In genomic region chr6:2909051-2909606, GRCh38 we compare ENCODE assay signal across 8 cellular contexts. TPM values are rescaled to one million over a fixed set of nuclear protein-coding genes. Genes with fewer than 3 reads are reported as not detected.
DNase-seq lines count a peak whose midpoint lies in the region; ATAC-seq, FAIRE-seq and TF ChIP-seq lines count a peak whose summit lies in the region.
"Not testable (repeated sequence)": the region's sequence is repeated elsewhere in the genome, so short reads cannot be mapped to it uniquely, and the experiment has no call there.
"Had no signal": no experiment of that assay in that cellular context is flagged by ENCODE, and none has a peak within 500 bp of the region (broad histone marks: within the 10 kb centered on the region; RNA-seq: fewer than 3 reads in every experiment).

No MANE protein-coding gene starts in this region.

- H3K27me3 Mint-ChIP-seq in H9 (ENCODE audit: low read depth); activated CD4-positive, alpha-beta T cell treated with anti-CD3 and anti-CD28 coated beads for 36 hours; naive thymus-derived CD4-positive, alpha-beta T cell: not testable (repeated sequence)

- not testable (repeated sequence) for H3K9ac ChIP-seq in H9 (ENCODE audit: extremely low read depth, insufficient read length, low read length); H1 (replicated peaks in 1 of 4; ENCODE audit: extremely low read depth in 1 of 4, low read depth in 3 of 4, low read length in 3 of 4); HepG2 (ENCODE audit: insufficient read depth, low read depth, low read length)

- FAIRE-seq in H1 (lab: Jason Lieb, UNC); HepG2 (lab: Jason Lieb, UNC): not testable (repeated sequence)

- H3K27me3 ChIP-seq in H9 (ENCODE audit: insufficient read depth, low read length); H1 (replicated peaks in 1 of 4; ENCODE audit: control insufficient read depth in 3 of 4, extremely low read depth in 1 of 4, insufficient read depth in 3 of 4, low read length in 3 of 4); naive thymus-derived CD4-positive, alpha-beta T cell (ENCODE audit: control insufficient read depth in 2 of 2, insufficient read depth in 2 of 2, low read length in 2 of 2): not testable (repeated sequence)
- H3K27me3 ChIP-seq in HepG2 (ENCODE audit: control insufficient read depth in 1 of 2, insufficient read depth in 2 of 2, low read length in 2 of 2): peaks cover 0 to 21% of the 10 kb centered on the region in 2 experiments; a peak in 3 of 5 replicates

- CTCF ChIA-PET in activated CD4-positive, alpha-beta T cell treated with anti-CD3 and anti-CD28 coated beads for 36 hours (lab: Charles Lee): interaction anchor here (0.8 to 3.2 kb wide), 3 partner anchors 22 to 63 kb away, joined by 4 to 33 read pairs (median 19); no protein-coding TSS in a partner anchor
- CTCF ChIA-PET in H1 (lab: Charles Lee; ENCODE audit: partially characterized antibody): interaction anchor here (0.9 to 1.4 kb wide), 4 partner anchors 11 to 63 kb away, joined by 3 to 6 read pairs (median 3); no protein-coding TSS in a partner anchor
- CTCF ChIA-PET in HepG2 (lab: Yijun Ruan, JAX; ENCODE audit: low intra/inter-chr PET ratio, low total read pairs): not testable (repeated sequence)
- CTCF ChIA-PET in naive thymus-derived CD4-positive, alpha-beta T cell (lab: Charles Lee): interaction anchor here (0.8 kb wide), 1 partner anchor 62 kb away, joined by 3 read pairs; no protein-coding TSS in a partner anchor

- in situ Hi-C loops in HepG2 (cut with HindIII; ENCODE audit: extremely low pct_ligation_motif_present, low pct_unique_long_range_greater_than_20kb): not testable (repeated sequence)

- intact Hi-C loops in activated CD4-positive, alpha-beta T cell treated with anti-CD3 and anti-CD28 coated beads for 36 hours (cut with DNase I, micrococcal nuclease); HepG2 (cut with micrococcal nuclease; ENCODE audit: unreplicated experiment); naive thymus-derived CD4-positive, alpha-beta T cell (cut with micrococcal nuclease): not testable (repeated sequence)

- H2BK20ac ChIP-seq in H9 (ENCODE audit: low read depth, low read length, poor library complexity, severe bottlenecking): not testable (repeated sequence)
- H2BK20ac ChIP-seq in H1 (ENCODE audit: low read length): 0 out of 2 replicates have a peak overlapping the region, but pooled peaks have one; percentile 34

- not testable (repeated sequence) for H4K5ac ChIP-seq in H9 (ENCODE audit: insufficient read length, low read depth, low read length); H1 (ENCODE audit: insufficient read length, low read depth, low read length)

- H3K79me2 ChIP-seq in H9 (ENCODE audit: insufficient read depth, low read length); H1 (ENCODE audit: control insufficient read depth in 1 of 2, insufficient read depth in 2 of 2, low read length in 2 of 2); HepG2 (ENCODE audit: insufficient read depth, low read length): not testable (repeated sequence)

- DNase-seq in H9; activated CD4-positive, alpha-beta T cell treated with anti-CD3 and anti-CD28 coated beads for 36 hours; H1 (ENCODE audit: low read depth in 1 of 2, low spot score in 2 of 2); HepG2 (ENCODE audit: low spot score); naive thymus-derived CD4-positive, alpha-beta T cell: not testable (repeated sequence)
- DNase-seq in NCI-H82 (lab: John Stamatoyannopoulos, UW): peak; percentile 41
- DNase-seq in stimulated activated effector memory CD8-positive, alpha-beta T cell treated with anti-CD3 and anti-CD28 coated beads, Interleukin-12 subunit alpha, Interleukin-12 subunit beta, amount 100 ng/mL, for 72 hours (ENCODE audit: low spot score in 2 of 2): peak in 1 of 2 donors; percentile 41

- H3K9me3 ChIP-seq in H9 (ENCODE audit: control insufficient read depth, low read depth, low read length); H1 (ENCODE audit: insufficient read depth in 2 of 2, low read depth in 1 of 2, low read length in 1 of 2); HepG2 (ENCODE audit: low read length); naive thymus-derived CD4-positive, alpha-beta T cell (ENCODE audit: control insufficient read depth in 2 of 3, low read length in 3 of 3): not testable (repeated sequence)

- not testable (repeated sequence) for H3K9me3 Mint-ChIP-seq in H9; activated CD4-positive, alpha-beta T cell treated with anti-CD3 and anti-CD28 coated beads for 36 hours (ENCODE audit: low read depth); naive thymus-derived CD4-positive, alpha-beta T cell; stimulated activated effector memory CD8-positive, alpha-beta T cell treated with anti-CD3 and anti-CD28 coated beads, Interleukin-12 subunit alpha, Interleukin-12 subunit beta, amount 100 ng/mL, for 72 hours

- WGBS in H9 (ENCODE audit: extremely low coverage, insufficient read length, low lambda C conversion rate): no CpG with 5 or more reads among the region's 16 CpGs
- 55% methylated on average over 16 of the region's 16 CpGs; no CpG with 5 or more reads in 1 of the 2 experiments for WGBS in H1 (ENCODE audit: extremely low coverage in 1 of 2, insufficient coverage in 1 of 2, insufficient read length in 1 of 2, insufficient replicate concordance in 2 of 2, low coverage in 1 of 2, low lambda C conversion rate in 2 of 2, missing lambda C conversion rate in 1 of 2), 2 experiments
- WGBS in HepG2 (ENCODE audit: low lambda C conversion rate): 30% methylated on average over 16 of the region's 16 CpGs

- not testable (repeated sequence) for H3K23ac ChIP-seq in H9 (ENCODE audit: insufficient read length, low read depth, low read length); H1 (ENCODE audit: insufficient read length)

- not testable (repeated sequence) for BruUV-seq in HepG2 (replicated peaks; lab: Mats Ljungman, UMichigan)

- H3K23me2 ChIP-seq in H9 (ENCODE audit: insufficient read length, low read depth, low read length, poor library complexity, severe bottlenecking); H1 (ENCODE audit: low read depth, low read length): not testable (repeated sequence)

- H3K4me1 ChIP-seq in H9 (ENCODE audit: insufficient read depth, low read length); naive thymus-derived CD4-positive, alpha-beta T cell (ENCODE audit: control insufficient read depth in 2 of 2, insufficient read depth in 2 of 2, low read length in 2 of 2): not testable (repeated sequence)
- peaks cover 0 to 18% (median 12%) of the 10 kb centered on the region in 4 experiments; a peak in 5 of 7 replicates for H3K4me1 ChIP-seq in H1 (replicated peaks in 1 of 4; ENCODE audit: control insufficient read depth in 3 of 4, insufficient read depth in 4 of 4, low read length in 3 of 4)
- H3K4me1 ChIP-seq in HepG2 (ENCODE audit: insufficient read depth, low read length): peaks cover 43% of the 10 kb centered on the region

- H3K4ac ChIP-seq in H9 (ENCODE audit: low read depth, low read length); H1 (replicated peaks; ENCODE audit: insufficient read length, low read depth, low read length): not testable (repeated sequence)

- TF ChIP-seq POLR2A in H1 (IDR thresholded peaks at IDR 0.05; ENCODE audit: control extremely low read depth in 1 of 2, low read depth in 2 of 2, low read length in 2 of 2); HepG2 (IDR thresholded peaks at IDR 0.05; ENCODE audit: insufficient read depth in 1 of 2, low read depth in 2 of 2, low read length in 2 of 2): not testable (repeated sequence)

- TF ChIP-seq EP300 in H1 (IDR thresholded peaks at IDR 0.05; ENCODE audit: borderline replicate concordance in 1 of 2, low read depth in 2 of 2, low read length in 2 of 2); HepG2 (IDR thresholded peaks at IDR 0.05; ENCODE audit: low read depth in 2 of 2, low read length in 2 of 2); HepG2 (CRISPR knock-in tag; IDR thresholded peaks at IDR 0.05; ENCODE audit: borderline replicate concordance): not testable (repeated sequence)

- not testable (repeated sequence) for H3K56ac ChIP-seq in H9 (ENCODE audit: insufficient read length, low read depth, low read length); H1 (replicated peaks; ENCODE audit: insufficient read length, low read depth, low read length)

- H3K14ac ChIP-seq in H9 (ENCODE audit: insufficient read depth, low read length); H1 (ENCODE audit: insufficient read length): not testable (repeated sequence)

- not testable (repeated sequence) for H3K4me3 ChIP-seq in H1 (ENCODE audit: extremely low read depth in 1 of 4, insufficient read depth in 2 of 4, low read depth in 3 of 4, low read length in 4 of 4); HepG2 (replicated peaks in 1 of 3; ENCODE audit: insufficient read depth in 1 of 3, low read depth in 2 of 3, low read length in 3 of 3); naive thymus-derived CD4-positive, alpha-beta T cell (ENCODE audit: low read length)

- peak overlapping the region in 1 of 2 experiments; percentile 5; a peak in 1 of 5 replicates for H3K4me3 Mint-ChIP-seq in H9
- H3K4me3 Mint-ChIP-seq in activated CD4-positive, alpha-beta T cell treated with anti-CD3 and anti-CD28 coated beads for 36 hours; naive thymus-derived CD4-positive, alpha-beta T cell; stimulated activated effector memory CD8-positive, alpha-beta T cell treated with anti-CD3 and anti-CD28 coated beads, Interleukin-12 subunit alpha, Interleukin-12 subunit beta, amount 100 ng/mL, for 72 hours: not testable (repeated sequence)

- H2AFZ ChIP-seq in H9 (ENCODE audit: low read length); H1 (ENCODE audit: low read length); HepG2 (ENCODE audit: low read length): not testable (repeated sequence)

- H3K27ac Mint-ChIP-seq in H9: peak overlapping the region; percentile 77 to 95 (median 91); a peak in 5 of 7 replicates
- peak overlapping the region; percentile 70 for H3K27ac Mint-ChIP-seq in activated CD4-positive, alpha-beta T cell treated with anti-CD3 and anti-CD28 coated beads for 36 hours
- H3K27ac Mint-ChIP-seq in naive thymus-derived CD4-positive, alpha-beta T cell: peak overlapping the region in 7 of 9 donors; percentile 12 to 84 (median 56)
- H3K27ac Mint-ChIP-seq in stimulated activated effector memory CD8-positive, alpha-beta T cell treated with anti-CD3 and anti-CD28 coated beads, Interleukin-12 subunit alpha, Interleukin-12 subunit beta, amount 100 ng/mL, for 72 hours: peak overlapping the region; percentile 11

- H3K36me3 ChIP-seq in H1 (ENCODE audit: control insufficient read depth in 2 of 4, insufficient read depth in 4 of 4, low read length in 3 of 4); HepG2 (replicated peaks in 1 of 2; ENCODE audit: control insufficient read depth in 1 of 2, insufficient read depth in 2 of 2, low read length in 2 of 2); naive thymus-derived CD4-positive, alpha-beta T cell (ENCODE audit: control insufficient read depth in 2 of 3, insufficient read depth in 3 of 3, low read length in 3 of 3): not testable (repeated sequence)

- not testable (repeated sequence) for ATAC-seq in activated CD4-positive, alpha-beta T cell treated with anti-CD3 and anti-CD28 coated beads for 36 hours; HepG2; naive thymus-derived CD4-positive, alpha-beta T cell; stimulated activated effector memory CD8-positive, alpha-beta T cell treated with anti-CD3 and anti-CD28 coated beads, Interleukin-12 subunit alpha, Interleukin-12 subunit beta, amount 100 ng/mL, for 72 hours

- H2BK15ac ChIP-seq in H9 (ENCODE audit: low read depth, low read length); H1 (ENCODE audit: low read length): not testable (repeated sequence)

- not testable (repeated sequence) for H3K4me2 ChIP-seq in H9 (ENCODE audit: insufficient read depth, insufficient read length, low read length); HepG2 (ENCODE audit: low read depth, low read length)
- H3K4me2 ChIP-seq in H1 (ENCODE audit: insufficient read depth in 1 of 2, low read depth in 2 of 2, low read length in 2 of 2): peak overlapping the region in 1 of 2 experiments; percentile 21; a peak in 2 of 4 replicates

- not testable (repeated sequence) for H3K18ac ChIP-seq in H9 (ENCODE audit: insufficient read length, low read depth, low read length); H1 (ENCODE audit: extremely low read depth, low read length)

- H3T11ph ChIP-seq in H9 (ENCODE audit: low read length): not testable (repeated sequence)

- not testable (repeated sequence) for H3K79me1 ChIP-seq in H9 (ENCODE audit: insufficient read depth, low read depth, low read length, poor library complexity, severe bottlenecking); H1 (ENCODE audit: low read depth, low read length)

- H2BK5ac ChIP-seq in H9 (ENCODE audit: insufficient read length, low read length); H1 (ENCODE audit: low read depth, low read length): not testable (repeated sequence)

- not testable (repeated sequence) for H4K20me1 ChIP-seq in H9 (ENCODE audit: control insufficient read depth, insufficient read depth, insufficient read length); H1 (replicated peaks in 1 of 2; ENCODE audit: control insufficient read depth in 1 of 2, insufficient read depth in 2 of 2, low read length in 2 of 2); HepG2 (ENCODE audit: insufficient read depth, low read length)

- not testable (repeated sequence) for TF ChIP-seq CTCF in H9 (conservative IDR thresholded peaks at IDR 0.05); H1 (IDR thresholded peaks at IDR 0.05; ENCODE audit: control extremely low read depth in 1 of 3, insufficient read depth in 1 of 3, low read depth in 1 of 3, low read length in 3 of 3); HepG2 (CRISPR knock-in tag; IDR thresholded peaks at IDR 0.05)

- POLR2A ChIA-PET in activated CD4-positive, alpha-beta T cell treated with anti-CD3 and anti-CD28 coated beads for 36 hours (lab: Charles Lee); H1 (lab: Charles Lee; ENCODE audit: partially characterized antibody); HepG2 (lab: Yijun Ruan, JAX): not testable (repeated sequence)
- POLR2A ChIA-PET in naive thymus-derived CD4-positive, alpha-beta T cell (lab: Charles Lee): interaction anchor here (0.7 to 1.4 kb wide), 4 partner anchors 9 to 1124 kb away, joined by 3 to 4 read pairs (median 3); no protein-coding TSS in a partner anchor

- peak overlapping the region; percentile 6 for H3K27ac ChIP-seq in H9 (ENCODE audit: insufficient read length, low read depth, low read length)
- not testable (repeated sequence) for H3K27ac ChIP-seq in H1 (ENCODE audit: low read depth, low read length); HepG2 (ENCODE audit: extremely low read length, insufficient read depth, low read length); naive thymus-derived CD4-positive, alpha-beta T cell (ENCODE audit: low read depth, low read length)

- not testable (repeated sequence) for H2BK120ac ChIP-seq in H9 (ENCODE audit: low read depth, low read length, poor library complexity, severe bottlenecking); H1 (replicated peaks; ENCODE audit: low read depth, low read length)

- not testable (repeated sequence) for H4K8ac ChIP-seq in H9 (replicated peaks; ENCODE audit: insufficient read length, low read depth, low read length); H1 (ENCODE audit: extremely low read depth, insufficient read depth, low read length)

- H2BK12ac ChIP-seq in H9 (ENCODE audit: insufficient read length, low read depth, low read length); H1 (ENCODE audit: low read depth, low read length): not testable (repeated sequence)

- H3K4me1 Mint-ChIP-seq in H9: peaks cover 55 to 68% of the 10 kb centered on the region in 2 experiments
- peaks cover 45% of the 10 kb centered on the region for H3K4me1 Mint-ChIP-seq in activated CD4-positive, alpha-beta T cell treated with anti-CD3 and anti-CD28 coated beads for 36 hours
- peaks cover 26 to 63% (median 46%) of the 10 kb centered on the region in 7 donors for H3K4me1 Mint-ChIP-seq in naive thymus-derived CD4-positive, alpha-beta T cell
- H3K4me1 Mint-ChIP-seq in stimulated activated effector memory CD8-positive, alpha-beta T cell treated with anti-CD3 and anti-CD28 coated beads, Interleukin-12 subunit alpha, Interleukin-12 subunit beta, amount 100 ng/mL, for 72 hours: peaks cover 20% of the 10 kb centered on the region

- not testable (repeated sequence) for H2AK5ac ChIP-seq in H9 (ENCODE audit: insufficient read length, low read length); H1 (ENCODE audit: low read depth, low read length)

- not testable (repeated sequence) for H4K91ac ChIP-seq in H9 (ENCODE audit: insufficient read length, low read depth, low read length); H1 (replicated peaks; ENCODE audit: insufficient read length, low read length)

- H3K36me3 Mint-ChIP-seq in H9 (ENCODE audit: insufficient read depth in 1 of 3, low read depth in 3 of 3): peaks cover 2 to 13% (median 6%) of the 10 kb centered on the region in 3 experiments
- not testable (repeated sequence) for H3K36me3 Mint-ChIP-seq in activated CD4-positive, alpha-beta T cell treated with anti-CD3 and anti-CD28 coated beads for 36 hours (ENCODE audit: low read depth); naive thymus-derived CD4-positive, alpha-beta T cell; stimulated activated effector memory CD8-positive, alpha-beta T cell treated with anti-CD3 and anti-CD28 coated beads, Interleukin-12 subunit alpha, Interleukin-12 subunit beta, amount 100 ng/mL, for 72 hours

- TF ChIP-seq RAD21 in H1 (IDR thresholded peaks at IDR 0.05 in 1 of 2, conservative IDR thresholded peaks at IDR 0.05 in 1 of 2; ENCODE audit: low read depth in 2 of 2, low read length in 2 of 2); HepG2 (CRISPR knock-in tag; IDR thresholded peaks at IDR 0.05): not testable (repeated sequence)

RNA-seq across cellular contexts. Expression of gene SERPINB9, which starts 6.0 kb away (rescaled TPM):
- total RNA-seq in H9 (2021) (382 and 390 TPM in 2 replicates), HepG2 (2016; rRNA removed; fragmentation: Illumina TruSeq; extraction: Trizol) (7.2 and 9.8 TPM in 2 replicates)
- 100 to 1,000 TPM in 1 of 2 experiments, 10 to 100 TPM in 1; 90.0 to 109 TPM for total RNA-seq in activated CD4-positive, alpha-beta T cell treated with anti-CD3 and anti-CD28 coated beads for 36 hours
- 63.5 and 66.8 TPM in 2 replicates for total RNA-seq in H1 (2021; fragmentation: NEBNext Ultra II Directional; extraction: Animal tissue kit (Norgen Biotek cat#: 25700))
- polyA plus RNA-seq in H1 (2011; rRNA removed) (53.5 and 93.8 TPM in 2 replicates), HepG2 (2011; rRNA removed) (32.5 and 36.7 TPM in 2 replicates)
- polyA plus RNA-seq in H1 (2011; cell fraction: cytosol; rRNA removed): 58.9 TPM
- 23.5 TPM for polyA plus RNA-seq in H1 (2011; cell fraction: nucleus; rRNA removed)
- polyA plus RNA-seq in H1 (2012, experiment 1 of 2): 56.9 to 68.1 TPM (median 58.4 TPM) in 4 replicates
- 26.8 TPM for polyA plus RNA-seq in H1 (2012, experiment 2 of 2)
- 31.2 TPM for polyA plus RNA-seq in H1 (2013, experiment 1 of 2)
- polyA plus RNA-seq in H1 (2013, experiment 2 of 2): 29.8 TPM
- polyA minus RNA-seq in H1 (2011; rRNA and poly(A)+ RNA removed): 100 and 149 TPM in 2 replicates
- polyA minus RNA-seq in H1 (2011; cell fraction: cytosol; rRNA and poly(A)+ RNA removed): 53.1 TPM
- polyA minus RNA-seq in H1 (2011; cell fraction: nucleus; rRNA and poly(A)+ RNA removed): 25.0 TPM
- 0.61 and 0.71 TPM in 2 replicates for total RNA-seq in HepG2 (2016; cell fraction: cytosol; rRNA removed; fragmentation: Illumina TruSeq; extraction: Trizol; ENCODE audit: low read depth)
- 7.0 and 8.5 TPM in 2 replicates for total RNA-seq in HepG2 (2016; cell fraction: insoluble cytoplasmic fraction; rRNA removed; fragmentation: Illumina TruSeq; extraction: Trizol)
- total RNA-seq in HepG2 (2016; cell fraction: membrane; rRNA removed; fragmentation: Illumina TruSeq; extraction: Trizol): 2.7 and 2.9 TPM in 2 replicates
- 2.9 and 4.3 TPM in 2 replicates for total RNA-seq in HepG2 (2016; cell fraction: nucleus; rRNA removed; fragmentation: Illumina TruSeq; extraction: Trizol)
- 23.5 and 30.7 TPM in 2 replicates for polyA plus RNA-seq in HepG2 (2011; cell fraction: cytosol; rRNA removed)
- 9.8 and 12.8 TPM in 2 replicates for polyA plus RNA-seq in HepG2 (2011; cell fraction: nucleus; rRNA removed)
- polyA plus RNA-seq in HepG2 (2012): 6.6 and 9.0 TPM in 2 replicates
- polyA plus RNA-seq in HepG2 (2016; cell fraction: cytosol; fragmentation: Illumina TruSeq; extraction: Trizol; ENCODE audit: low read depth): 0.33 and 0.35 TPM in 2 replicates
- 8.7 and 10.9 TPM in 2 replicates for polyA plus RNA-seq in HepG2 (2016; cell fraction: insoluble cytoplasmic fraction; fragmentation: Illumina TruSeq; extraction: Trizol; ENCODE audit: low read depth)
- 1.5 and 1.6 TPM in 2 replicates for polyA plus RNA-seq in HepG2 (2016; cell fraction: membrane; fragmentation: Illumina TruSeq; extraction: Trizol; ENCODE audit: low read depth)
- polyA plus RNA-seq in HepG2 (2016; cell fraction: nucleus; fragmentation: Illumina TruSeq; extraction: Trizol; ENCODE audit: insufficient read depth, low read depth): 5.0 and 5.4 TPM in 2 replicates
- 0.21 and 49.0 TPM in 2 replicates for polyA minus RNA-seq in HepG2 (2011; rRNA and poly(A)+ RNA removed; ENCODE audit: low replicate concordance)
- polyA minus RNA-seq in HepG2 (2011; cell fraction: cytosol; rRNA and poly(A)+ RNA removed): 29.2 and 32.6 TPM in 2 replicates
- 13.3 and 18.3 TPM in 2 replicates for polyA minus RNA-seq in HepG2 (2011; cell fraction: nucleus; rRNA and poly(A)+ RNA removed)
- total RNA-seq in naive thymus-derived CD4-positive, alpha-beta T cell: 10 to 100 TPM; 25.1 to 74.4 (median 52.0) TPM
- polyA plus RNA-seq in naive thymus-derived CD4-positive, alpha-beta T cell: 10 to 100 TPM; 33.1 to 34.1 TPM
- total RNA-seq: H4 had no signal

Comparison
In these comparisons a context has a peak if more than half of its experiments do, and no peak if none do; other contexts are left out.
1. H3K27ac Mint-ChIP-seq: peak in every context shown above with its lines; median percentile 91 in H9; 70 in activated CD4-positive, alpha-beta T cell treated with anti-CD3 and anti-CD28 coated beads for 36 hours; 56 in naive thymus-derived CD4-positive, alpha-beta T cell; 11 in stimulated activated effector memory CD8-positive, alpha-beta T cell treated with anti-CD3 and anti-CD28 coated beads, Interleukin-12 subunit alpha, Interleukin-12 subunit beta, amount 100 ng/mL, for 72 hours.